In genomic region chr2:27380626-27381556, GRCh38 we compare ENCODE assay signal across 8 cellular contexts. TPM values are rescaled to one million over a fixed set of nuclear protein-coding genes. Genes with fewer than 3 reads are reported as not detected.
DNase-seq lines count a peak whose midpoint lies in the region; ATAC-seq, FAIRE-seq and TF ChIP-seq lines count a peak whose summit lies in the region.

A gene with protein sequence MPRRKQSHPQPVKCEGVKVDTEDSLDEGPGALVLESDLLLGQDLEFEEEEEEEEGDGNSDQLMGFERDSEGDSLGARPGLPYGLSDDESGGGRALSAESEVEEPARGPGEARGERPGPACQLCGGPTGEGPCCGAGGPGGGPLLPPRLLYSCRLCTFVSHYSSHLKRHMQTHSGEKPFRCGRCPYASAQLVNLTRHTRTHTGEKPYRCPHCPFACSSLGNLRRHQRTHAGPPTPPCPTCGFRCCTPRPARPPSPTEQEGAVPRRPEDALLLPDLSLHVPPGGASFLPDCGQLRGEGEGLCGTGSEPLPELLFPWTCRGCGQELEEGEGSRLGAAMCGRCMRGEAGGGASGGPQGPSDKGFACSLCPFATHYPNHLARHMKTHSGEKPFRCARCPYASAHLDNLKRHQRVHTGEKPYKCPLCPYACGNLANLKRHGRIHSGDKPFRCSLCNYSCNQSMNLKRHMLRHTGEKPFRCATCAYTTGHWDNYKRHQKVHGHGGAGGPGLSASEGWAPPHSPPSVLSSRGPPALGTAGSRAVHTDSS (minus strand): TSS chr2:27380734. CDS start chr2:27380526, 208 bp downstream.

- no peak for TF ChIP-seq EP300 in A549 (IDR thresholded peaks at IDR 0.05)

- WGBS in A549 (ENCODE audit: missing lambda C conversion rate), result 57% methylated on average over 31 of the region's 68 CpGs

- POLR2A ChIA-PET in A549 (lab: Yijun Ruan, JAX), result interaction anchor here (0.7 to 3.0 kb wide), 6 partner anchors 11 to 330 kb away, joined by 3 to 26 read pairs (median 6); partner anchors contain the start of genes AGBL5, ATRAID, EIF2B4 and GTF3C2

- CTCF ChIA-PET in A549 (lab: Yijun Ruan, JAX), result interaction anchor here (1.0 to 6.9 kb wide), 6 partner anchors 10 to 302 kb away, joined by 3 to 50 read pairs (median 5); partner anchors contain the start of genes EIF2B4 and SNX17

- no peak for TF ChIP-seq CTCF in A549 (IDR thresholded peaks at IDR 0.05)

- TF ChIP-seq RAD21 in A549 (conservative IDR thresholded peaks at IDR 0.05 in 1 of 2, IDR thresholded peaks at IDR 0.05 in 1 of 2), result no peak

- no peaks in the 10 kb centered on the region for H3K9me3 ChIP-seq in A549

- peak within 1 kb of the TSS; percentile 92 to 94 for H3K27ac ChIP-seq in A549

- DNase-seq in A549 (ENCODE audit: low read depth in 1 of 2, low spot score in 1 of 2) (peak; percentile 94), NCI-H226 (peak; percentile 92), islet precursor cell (peak; percentile 99)
- DNase-seq in activated CD4-positive, CD25-positive, alpha-beta regulatory T cell (lab: John Stamatoyannopoulos, UW), result peak; percentile 54 to 77 (median 70)
- peak; percentile 81 for DNase-seq in central memory CD4-positive, alpha-beta T cell
- peak; percentile 85 for DNase-seq in stimulated activated CD4-positive, alpha-beta T cell treated with anti-CD3 and anti-CD28 coated beads, Interleukin-12 subunit alpha, Interleukin-12 subunit beta, amount 100 ng/mL, for 4 hours

- H3K4me1 ChIP-seq in A549, result peaks cover 24% of the 10 kb centered on the region

- peak; percentile 81 to 88 for ATAC-seq in A549
- ATAC-seq in GM18867 (IDR thresholded peaks at IDR 0.05; ENCODE audit: unreplicated experiment), result peak; percentile 80
- peak; percentile 92 for ATAC-seq in HG03103 (IDR thresholded peaks at IDR 0.05; ENCODE audit: low read depth, unreplicated experiment)

- peak; percentile 56 for TF ChIP-seq POLR2A in A549 (IDR thresholded peaks at IDR 0.05; ENCODE audit: low read length)

- no peak for FAIRE-seq in A549 (lab: Jason Lieb, UNC)

- H3K4me2 ChIP-seq in A549, result peak within 1 kb of the TSS; percentile 93

- peak within 1 kb of the TSS; percentile 72 for H3K4me3 ChIP-seq in A549

TF ChIP-seq in A549, 52 proteins besides CTCF, POLR2A, EP300 and RAD21 (continues in another document):
- TF ChIP-seq CEBPB (IDR thresholded peaks at IDR 0.05) (no peak), EHF (CRISPR knock-in tag; IDR thresholded peaks at IDR 0.05) (0 out of 2 replicates have a peak, but pooled peaks have one; percentile 53), MAFK (IDR thresholded peaks at IDR 0.05; ENCODE audit: partially characterized antibody) (no peak), HOXB13 (CRISPR knock-in tag; IDR thresholded peaks at IDR 0.05; ENCODE audit: low read depth) (peak; percentile 68; the same call in 1 of the 2 replicates), POLR2AphosphoS2 (conservative IDR thresholded peaks at IDR 0.05; ENCODE audit: low read length) (0 out of 2 replicates have a peak, but pooled peaks have one; percentile 50), ZNF302 (CRISPR knock-in tag; IDR thresholded peaks at IDR 0.05) (no peak), MAX (IDR thresholded peaks at IDR 0.05) (peak; percentile 87), KDM5A (IDR thresholded peaks at IDR 0.05) (no peak), SREBF2 (IDR thresholded peaks at IDR 0.05) (peak; percentile 9; the same call in 1 of the 2 replicates), RNF2 (IDR thresholded peaks at IDR 0.05; ENCODE audit: borderline replicate concordance, low read depth) (no peak), TP53 (CRISPR knock-in tag; IDR thresholded peaks at IDR 0.05) (peak; percentile 81), ZSCAN20 (CRISPR knock-in tag; IDR thresholded peaks at IDR 0.05) (no peak), ZC3H11A (IDR thresholded peaks at IDR 0.05) (no peak), CBX8 (IDR thresholded peaks at IDR 0.05) (no peak), CHD4 (IDR thresholded peaks at IDR 0.05; ENCODE audit: borderline replicate concordance) (no peak), HOXA7 (CRISPR knock-in tag; IDR thresholded peaks at IDR 0.05) (peak; percentile 76; the same call in 1 of the 2 replicates), REST (IDR thresholded peaks at IDR 0.05) (0 out of 2 replicates have a peak, but pooled peaks have one; percentile 13), JUN (IDR thresholded peaks at IDR 0.05) (peak; percentile 93 to 97), HOXB5 (CRISPR knock-in tag; IDR thresholded peaks at IDR 0.05) (0 out of 2 replicates have a peak, but pooled peaks have one; percentile 44), MYC (IDR thresholded peaks at IDR 0.05; ENCODE audit: borderline replicate concordance, low read length) (no peak; the same call in 1 of the 2 replicates), ATOH8 (CRISPR knock-in tag; IDR thresholded peaks at IDR 0.05; ENCODE audit: low read depth) (0 out of 2 replicates have a peak, but pooled peaks have one; percentile 53), FOSL2 (IDR thresholded peaks at IDR 0.05) (no peak), FOSL2 (CRISPR knock-in tag; IDR thresholded peaks at IDR 0.05) (peak; percentile 39), GATA3 (IDR thresholded peaks at IDR 0.05; ENCODE audit: borderline replicate concordance) (peak; percentile 76), HEYL (CRISPR knock-in tag; IDR thresholded peaks at IDR 0.05) (peak; percentile 64; the same call in 1 of the 2 replicates), BHLHE40 (IDR thresholded peaks at IDR 0.05; ENCODE audit: low read depth, low read length) (peak; percentile 51), HDAC2 (IDR thresholded peaks at IDR 0.05) (no peak), TFCP2L1 (CRISPR knock-in tag; IDR thresholded peaks at IDR 0.05) (peak; percentile 63; the same call in 1 of the 2 replicates)
- TF ChIP-seq, protein P1, sequence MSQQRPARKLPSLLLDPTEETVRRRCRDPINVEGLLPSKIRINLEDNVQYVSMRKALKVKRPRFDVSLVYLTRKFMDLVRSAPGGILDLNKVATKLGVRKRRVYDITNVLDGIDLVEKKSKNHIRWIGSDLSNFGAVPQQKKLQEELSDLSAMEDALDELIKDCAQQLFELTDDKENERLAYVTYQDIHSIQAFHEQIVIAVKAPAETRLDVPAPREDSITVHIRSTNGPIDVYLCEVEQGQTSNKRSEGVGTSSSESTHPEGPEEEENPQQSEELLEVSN (IDR thresholded peaks at IDR 0.05; ENCODE audit: borderline replicate concordance, low read depth), result peak; percentile 66; the same call in 1 of the 2 replicates
- TF ChIP-seq, protein P2, sequence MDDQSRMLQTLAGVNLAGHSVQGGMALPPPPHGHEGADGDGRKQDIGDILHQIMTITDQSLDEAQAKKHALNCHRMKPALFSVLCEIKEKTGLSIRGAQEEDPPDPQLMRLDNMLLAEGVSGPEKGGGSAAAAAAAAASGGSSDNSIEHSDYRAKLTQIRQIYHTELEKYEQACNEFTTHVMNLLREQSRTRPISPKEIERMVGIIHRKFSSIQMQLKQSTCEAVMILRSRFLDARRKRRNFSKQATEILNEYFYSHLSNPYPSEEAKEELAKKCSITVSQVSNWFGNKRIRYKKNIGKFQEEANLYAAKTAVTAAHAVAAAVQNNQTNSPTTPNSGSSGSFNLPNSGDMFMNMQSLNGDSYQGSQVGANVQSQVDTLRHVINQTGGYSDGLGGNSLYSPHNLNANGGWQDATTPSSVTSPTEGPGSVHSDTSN (IDR thresholded peaks at IDR 0.05), result peak; percentile 90

RNA-seq across cellular contexts. Expression of the gene that starts here (rescaled TPM):
- polyA plus RNA-seq in A549 (2011; rRNA removed) (9.9 and 10.8 TPM in 2 replicates), A549 (2017; fragmentation: RNase III; extraction: RNeasy Plus Mini Kit Qiagen cat#74134 plus additional on column Dnase treatment) (13.1 to 22.7 TPM (median 22.1 TPM) in 3 replicates)
- polyA plus RNA-seq in A549 (2012; cell fraction: cytosol; rRNA removed), result 17.4 and 22.5 TPM in 2 replicates
- 45.0 and 49.8 TPM in 2 replicates for polyA plus RNA-seq in A549 (2012; cell fraction: nucleus; rRNA removed)
- 12.3 and 13.8 TPM in 2 replicates for polyA minus RNA-seq in A549 (2011; rRNA and poly(A)+ RNA removed)

Comparison
In these comparisons a context has a peak if more than half of its experiments do, and no peak if none do; other contexts are left out.
1. Peak in every context shown above with its lines: DNase-seq, ATAC-seq, H3K4me3 ChIP-seq and H3K27ac ChIP-seq.